In the genomic region with DNA sequence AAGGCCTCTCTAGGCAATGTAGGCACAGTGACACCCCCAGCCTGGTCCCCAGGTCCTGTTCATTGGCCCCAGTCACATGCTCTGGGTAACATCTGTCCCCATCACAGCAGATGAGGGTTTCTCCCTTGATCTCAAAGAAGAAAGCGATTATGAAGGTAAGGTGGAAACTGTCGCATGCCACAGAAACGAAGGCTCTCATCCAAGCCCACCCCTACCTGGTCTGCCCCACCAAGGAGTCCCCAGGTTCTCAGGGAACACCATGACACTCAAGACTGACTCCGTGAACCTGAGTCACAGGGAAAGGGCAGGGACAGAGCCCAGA, we compare ENCODE assay signal across 15 cellular contexts. TPM values are rescaled to one million over a fixed set of nuclear protein-coding genes. Genes with fewer than 3 reads are reported as not detected.
DNase-seq lines count a peak whose midpoint lies in the region; ATAC-seq and TF ChIP-seq lines count a peak whose summit lies in the region.
"Had no signal": no experiment of that assay in that cellular context is flagged by ENCODE, and none has a peak within 500 bp of the region (broad histone marks: within the 10 kb centered on the region; RNA-seq: fewer than 3 reads in every experiment).

No MANE protein-coding gene starts in this region.

- no peak overlapping the region for H3K4me3 Mint-ChIP-seq in activated T-cell treated with anti-CD3 and anti-CD28 coated beads, Interleukin-2, amount 50 U/mL, for 4 hours
- no peak overlapping the region for H3K4me3 Mint-ChIP-seq in activated naive CD8-positive, alpha-beta T cell treated with anti-CD3 and anti-CD28 coated beads, Interleukin-2, amount 50 U/mL, for 24 hours
- H3K4me3 Mint-ChIP-seq in nephron = peak overlapping the region; percentile 33 to 64 (median 54)
- H3K4me3 Mint-ChIP-seq in immature natural killer cell = peak overlapping the region in 1 of 5 donors; percentile 4
- H3K4me3 Mint-ChIP-seq: activated CD4-positive, alpha-beta T cell treated with anti-CD3 and anti-CD28 coated beads, Interleukin-2, amount 10 ng/mL, durations not matched to agents 24 days and 14 days; stimulated activated memory B cell treated with anti-CD40 and anti-IgM and Interleukin-4, amounts not matched to agents 10 μg/mL and 1 μg/mL and 100 μg/mL, for 72 hours had no signal

- DNase-seq in activated T-cell treated with anti-CD3 and anti-CD28 coated beads, Interleukin-2, amount 50 U/mL, for 4 hours = peak; percentile 1
- DNase-seq in activated T-cell treated with anti-CD3 and anti-CD28 coated beads for 4 hours (no peak), D341Med (ENCODE audit: low spot score) (peak; percentile 4), GM19240 (ENCODE audit: insufficient read length, low spot score) (no peak), immature natural killer cell (no peak), left lobe of liver (ENCODE audit: low spot score) (no peak)
- DNase-seq in activated naive CD8-positive, alpha-beta T cell treated with anti-CD3 and anti-CD28 coated beads, Interleukin-2, amount 50 U/mL, for 24 hours = peak; percentile 1
- DNase-seq: activated CD4-positive, alpha-beta T cell treated with anti-CD3 and anti-CD28 coated beads, Interleukin-2, amount 10 ng/mL, durations not matched to agents 24 days and 14 days; foreskin melanocyte; MV-4-11 had no signal

- no peaks in the 10 kb centered on the region for H3K27me3 Mint-ChIP-seq in activated T-cell treated with anti-CD3 and anti-CD28 coated beads, Interleukin-2, amount 50 U/mL, for 4 hours (ENCODE audit: low read depth)
- H3K27me3 Mint-ChIP-seq in activated naive CD8-positive, alpha-beta T cell treated with anti-CD3 and anti-CD28 coated beads, Interleukin-2, amount 50 U/mL, for 24 hours = no peaks in the 10 kb centered on the region
- peaks cover 5% of the 10 kb centered on the region for H3K27me3 Mint-ChIP-seq in nephron (ENCODE audit: low read depth)
- H3K27me3 Mint-ChIP-seq in immature natural killer cell (ENCODE audit: low read depth in 3 of 3) = peaks cover 3 to 6% (median 6%) of the 10 kb centered on the region in 3 donors
- H3K27me3 Mint-ChIP-seq: stimulated activated memory B cell treated with anti-CD40 and anti-IgM and Interleukin-4, amounts not matched to agents 10 μg/mL and 1 μg/mL and 100 μg/mL, for 72 hours had no signal

- H3K4me1 Mint-ChIP-seq in activated T-cell treated with anti-CD3 and anti-CD28 coated beads, Interleukin-2, amount 50 U/mL, for 4 hours (ENCODE audit: low read depth) = peaks cover 39% of the 10 kb centered on the region
- H3K4me1 Mint-ChIP-seq in activated naive CD8-positive, alpha-beta T cell treated with anti-CD3 and anti-CD28 coated beads, Interleukin-2, amount 50 U/mL, for 24 hours = peaks cover 48% of the 10 kb centered on the region
- H3K4me1 Mint-ChIP-seq in nephron (peaks cover 64% of the 10 kb centered on the region), immature natural killer cell (peaks cover 63 to 65% of the 10 kb centered on the region in 2 donors)

- H3K36me3 Mint-ChIP-seq in activated T-cell treated with anti-CD3 and anti-CD28 coated beads, Interleukin-2, amount 50 U/mL, for 4 hours (ENCODE audit: insufficient read depth) = peaks cover 9% of the 10 kb centered on the region
- H3K36me3 Mint-ChIP-seq in activated naive CD8-positive, alpha-beta T cell treated with anti-CD3 and anti-CD28 coated beads, Interleukin-2, amount 50 U/mL, for 24 hours (ENCODE audit: low read depth) = peaks cover 6% of the 10 kb centered on the region
- H3K36me3 Mint-ChIP-seq in nephron (ENCODE audit: low read depth) (peaks cover 7% of the 10 kb centered on the region), immature natural killer cell (no peaks in the 10 kb centered on the region)
- H3K36me3 Mint-ChIP-seq: activated naive CD4-positive, alpha-beta T cell treated with anti-CD3 and anti-CD28 coated beads, Interleukin-2, amount 50 U/mL, for 72 hours had no signal

- no peak overlapping the region for H3K27ac Mint-ChIP-seq in activated naive CD8-positive, alpha-beta T cell treated with anti-CD3 and anti-CD28 coated beads, Interleukin-2, amount 50 U/mL, for 24 hours
- H3K27ac Mint-ChIP-seq in nephron = peak overlapping the region in 1 of 3 experiments; percentile 19
- H3K27ac Mint-ChIP-seq in immature natural killer cell = no peak overlapping the region
- H3K27ac Mint-ChIP-seq: activated CD4-positive, alpha-beta T cell treated with anti-CD3 and anti-CD28 coated beads, Interleukin-2, amount 10 ng/mL, durations not matched to agents 24 days and 14 days; neural progenitor cell; stimulated activated memory B cell treated with anti-CD40 and anti-IgM and Interleukin-4, amounts not matched to agents 10 μg/mL and 1 μg/mL and 100 μg/mL, for 72 hours had no signal

- no peaks in the 10 kb centered on the region for H3K9me3 Mint-ChIP-seq in activated T-cell treated with anti-CD3 and anti-CD28 coated beads, Interleukin-2, amount 50 U/mL, for 4 hours
- H3K9me3 Mint-ChIP-seq in activated naive CD8-positive, alpha-beta T cell treated with anti-CD3 and anti-CD28 coated beads, Interleukin-2, amount 50 U/mL, for 24 hours = no peaks in the 10 kb centered on the region
- H3K9me3 Mint-ChIP-seq in nephron = no peaks in the 10 kb centered on the region
- H3K9me3 Mint-ChIP-seq in immature natural killer cell = no peaks in the 10 kb centered on the region
- H3K9me3 Mint-ChIP-seq: activated CD4-positive, alpha-beta T cell treated with anti-CD3 and anti-CD28 coated beads, Interleukin-2, amount 10 ng/mL, durations not matched to agents 24 days and 14 days; activated naive CD4-positive, alpha-beta T cell treated with anti-CD3 and anti-CD28 coated beads, Interleukin-2, amount 50 U/mL, for 72 hours; H9; neural progenitor cell; stimulated activated memory B cell treated with anti-CD40 and anti-IgM and Interleukin-4, amounts not matched to agents 10 μg/mL and 1 μg/mL and 100 μg/mL, for 72 hours had no signal

- TF ChIP-seq CTCF in nephron (IDR thresholded peaks at IDR 0.05; ENCODE audit: unreplicated experiment in 3 of 3) = no peak

- no peak for ATAC-seq in activated T-cell treated with anti-CD3 and anti-CD28 coated beads, Interleukin-2, amount 50 U/mL, for 4 hours
- no peak for ATAC-seq in activated naive CD8-positive, alpha-beta T cell treated with anti-CD3 and anti-CD28 coated beads, Interleukin-2, amount 50 U/mL, for 24 hours
- no peak for ATAC-seq in left lobe of liver
- ATAC-seq: stimulated activated memory B cell treated with anti-CD40 and anti-IgM and Interleukin-4, amounts not matched to agents 10 μg/mL and 1 μg/mL and 100 μg/mL, for 72 hours had no signal

RNA-seq across cellular contexts. Expression of a gene that starts 4.7 kb away (rescaled TPM):
- total RNA-seq in activated T-cell treated with anti-CD3 and anti-CD28 coated beads, Interleukin-2, amount 50 U/mL, for 4 hours = 10 to 100 TPM; 23.9 to 32.3 (median 28.2) TPM
- polyA plus RNA-seq in immature natural killer cell = 1 to 10 TPM; 5.1 to 6.6 (median 6.0) TPM
- 21.8 TPM for total RNA-seq in left lobe of liver

Comparison
In these comparisons a context has a peak if more than half of its experiments do, and no peak if none do; other contexts are left out.
1. DNase-seq: peak in activated T-cell treated with anti-CD3 and anti-CD28 coated beads, Interleukin-2, amount 50 U/mL, for 4 hours (single experiment), D341Med (single experiment) and activated naive CD8-positive, alpha-beta T cell treated with anti-CD3 and anti-CD28 coated beads, Interleukin-2, amount 50 U/mL, for 24 hours (single experiment); none in activated T-cell treated with anti-CD3 and anti-CD28 coated beads for 4 hours (single experiment), GM19240 (single experiment), immature natural killer cell (0 of 3) and left lobe of liver (single experiment).
2. H3K4me3 Mint-ChIP-seq: peak in nephron (3 of 3); none in activated T-cell treated with anti-CD3 and anti-CD28 coated beads, Interleukin-2, amount 50 U/mL, for 4 hours (single experiment) and activated naive CD8-positive, alpha-beta T cell treated with anti-CD3 and anti-CD28 coated beads, Interleukin-2, amount 50 U/mL, for 24 hours (single experiment).